In genomic region chr3:186619787-186620212, GRCh38 we compare ENCODE assay signal across 1 cellular context.
TF ChIP-seq lines count a peak whose summit lies in the region.

No MANE protein-coding gene starts in this region.

TF ChIP-seq in HepG2, 621 proteins besides CTCF, POLR2A, EP300 and RAD21 (continues in another document):
- TF ChIP-seq NAIF1 (CRISPR knock-in tag; IDR thresholded peaks at IDR 0.05; ENCODE audit: borderline replicate concordance): 0 out of 2 replicates have a peak, but pooled peaks have one; percentile 16
- TF ChIP-seq KMT2B (CRISPR knock-in tag; IDR thresholded peaks at IDR 0.05): peak; percentile 29; the same call in 1 of the 2 replicates
- TF ChIP-seq SP5 (CRISPR knock-in tag; IDR thresholded peaks at IDR 0.05; ENCODE audit: borderline replicate concordance, low read depth): peak; percentile 25
- peak; percentile 12; the same call in 1 of the 2 replicates for TF ChIP-seq ZSCAN21 (CRISPR knock-in tag; IDR thresholded peaks at IDR 0.05; ENCODE audit: borderline replicate concordance)
- 0 out of 2 replicates have a peak, but pooled peaks have one; percentile 4 for TF ChIP-seq SOX5 (CRISPR knock-in tag; IDR thresholded peaks at IDR 0.05; ENCODE audit: borderline replicate concordance)
- TF ChIP-seq ZNF83 (CRISPR knock-in tag; IDR thresholded peaks at IDR 0.05; ENCODE audit: borderline replicate concordance): no peak
- TF ChIP-seq ZNF160 (CRISPR knock-in tag; IDR thresholded peaks at IDR 0.05): peak; percentile 42; the same call in 1 of the 2 replicates
- 0 out of 2 replicates have a peak, but pooled peaks have one; percentile 16 for TF ChIP-seq ZNF792 (CRISPR knock-in tag; IDR thresholded peaks at IDR 0.05)
- TF ChIP-seq SSRP1 (CRISPR knock-in tag; IDR thresholded peaks at IDR 0.05): peak; percentile 87; the same call in 1 of the 2 replicates
- peak; percentile 35; the same call in 1 of the 2 replicates for TF ChIP-seq ZBTB20 (CRISPR knock-in tag; IDR thresholded peaks at IDR 0.05; ENCODE audit: borderline replicate concordance, low read depth)
- TF ChIP-seq MAF1 (CRISPR knock-in tag; IDR thresholded peaks at IDR 0.05; ENCODE audit: borderline replicate concordance): no peak
- TF ChIP-seq KLF6 (CRISPR knock-in tag; IDR thresholded peaks at IDR 0.05): no peak
- no peak for TF ChIP-seq PHF21A (CRISPR knock-in tag; IDR thresholded peaks at IDR 0.05)
- peak; percentile 65 for TF ChIP-seq RBFOX2 (IDR thresholded peaks at IDR 0.05; ENCODE audit: low read depth, low read length)
- peak; percentile 60 for TF ChIP-seq ZNF18 (CRISPR knock-in tag; IDR thresholded peaks at IDR 0.05; ENCODE audit: insufficient replicate concordance)
- TF ChIP-seq ZNF274 (CRISPR knock-in tag; IDR thresholded peaks at IDR 0.05): 0 out of 2 replicates have a peak, but pooled peaks have one; percentile 4
- 0 out of 2 replicates have a peak, but pooled peaks have one; percentile 36 for TF ChIP-seq ZNF615 (CRISPR knock-in tag; IDR thresholded peaks at IDR 0.05; ENCODE audit: borderline replicate concordance)
- 0 out of 2 replicates have a peak, but pooled peaks have one; percentile 49 for TF ChIP-seq ZNF329 (CRISPR knock-in tag; IDR thresholded peaks at IDR 0.05; ENCODE audit: low read depth)
- peak; percentile 26; the same call in 1 of the 2 replicates for TF ChIP-seq ZMYM4 (CRISPR knock-in tag; IDR thresholded peaks at IDR 0.05)
- TF ChIP-seq PAF1 (CRISPR knock-in tag; IDR thresholded peaks at IDR 0.05): peak; percentile 78
- TF ChIP-seq SIX4 (CRISPR knock-in tag; IDR thresholded peaks at IDR 0.05): no peak
- TF ChIP-seq ZNF350 (CRISPR knock-in tag; IDR thresholded peaks at IDR 0.05; ENCODE audit: borderline replicate concordance, low read depth): no peak
- no peak for TF ChIP-seq PAX8 (CRISPR knock-in tag; IDR thresholded peaks at IDR 0.05; ENCODE audit: borderline replicate concordance)
- 0 out of 2 replicates have a peak, but pooled peaks have one; percentile 30 for TF ChIP-seq TSC22D2 (CRISPR knock-in tag; IDR thresholded peaks at IDR 0.05; ENCODE audit: borderline replicate concordance)
- no peak for TF ChIP-seq USF2 (IDR thresholded peaks at IDR 0.05; ENCODE audit: low read depth, low read length)
- TF ChIP-seq USF2 (CRISPR knock-in tag; IDR thresholded peaks at IDR 0.05; ENCODE audit: borderline replicate concordance): no peak
- peak; percentile 12; the same call in 1 of the 2 replicates for TF ChIP-seq RERE (CRISPR knock-in tag; IDR thresholded peaks at IDR 0.05; ENCODE audit: low read depth)
- TF ChIP-seq SOX13 (IDR thresholded peaks at IDR 0.05): peak; percentile 36; the same call in 1 of the 2 replicates
- no peak for TF ChIP-seq SOX13 (CRISPR knock-in tag; conservative IDR thresholded peaks at IDR 0.05 in 1 of 2, IDR thresholded peaks at IDR 0.05 in 1 of 2)
- TF ChIP-seq POLR2AphosphoS5 (IDR thresholded peaks at IDR 0.05; ENCODE audit: low read depth, low read length): peak; percentile 83
- no peak for TF ChIP-seq ZNF761 (CRISPR knock-in tag; conservative IDR thresholded peaks at IDR 0.05)
- TF ChIP-seq U2AF2 (IDR thresholded peaks at IDR 0.05; ENCODE audit: low read depth, low read length): 0 out of 2 replicates have a peak, but pooled peaks have one; percentile 4
- TF ChIP-seq ZNF556 (CRISPR knock-in tag; IDR thresholded peaks at IDR 0.05; ENCODE audit: borderline replicate concordance): no peak
- 0 out of 2 replicates have a peak, but pooled peaks have one; percentile 2 for TF ChIP-seq SNAPC2 (CRISPR knock-in tag; IDR thresholded peaks at IDR 0.05)
- TF ChIP-seq SRY (CRISPR knock-in tag; IDR thresholded peaks at IDR 0.05): peak; percentile 74; the same call in 1 of the 2 replicates
- TF ChIP-seq ZNF788 (CRISPR knock-in tag; IDR thresholded peaks at IDR 0.05; ENCODE audit: borderline replicate concordance): peak; percentile 2; the same call in 1 of the 2 replicates
- 0 out of 2 replicates have a peak, but pooled peaks have one; percentile 9 for TF ChIP-seq ARHGAP35 (CRISPR knock-in tag; IDR thresholded peaks at IDR 0.05; ENCODE audit: borderline replicate concordance)
- peak; percentile 99 for TF ChIP-seq RBM22 (optimal IDR thresholded peaks at IDR 0.05; ENCODE audit: low read length)
- peak; percentile 81; the same call in 1 of the 2 replicates for TF ChIP-seq RNF219 (CRISPR knock-in tag; IDR thresholded peaks at IDR 0.05)
- 0 out of 2 replicates have a peak, but pooled peaks have one; percentile 12 for TF ChIP-seq HNF1B (CRISPR knock-in tag; IDR thresholded peaks at IDR 0.05)
- peak; percentile 24; the same call in 1 of the 2 replicates for TF ChIP-seq ZNF33B (CRISPR knock-in tag; IDR thresholded peaks at IDR 0.05)
- TF ChIP-seq XRCC5 (optimal IDR thresholded peaks at IDR 0.05; ENCODE audit: low read length): peak; percentile 27
- TF ChIP-seq MEF2D (CRISPR knock-in tag; IDR thresholded peaks at IDR 0.05): no peak
- peak; percentile 59; the same call in 1 of the 2 replicates for TF ChIP-seq ATF6 (CRISPR knock-in tag; conservative IDR thresholded peaks at IDR 0.05)
- TF ChIP-seq ZNF234 (CRISPR knock-in tag; conservative IDR thresholded peaks at IDR 0.05): 0 out of 2 replicates have a peak, but pooled peaks have one; percentile 5
- 0 out of 2 replicates have a peak, but pooled peaks have one; percentile 15 for TF ChIP-seq ZNF136 (CRISPR knock-in tag; IDR thresholded peaks at IDR 0.05; ENCODE audit: low read depth)
- peak; percentile 55; the same call in 1 of the 2 replicates for TF ChIP-seq ZFP37 (CRISPR knock-in tag; IDR thresholded peaks at IDR 0.05; ENCODE audit: borderline replicate concordance)
- TF ChIP-seq KMT2A (CRISPR knock-in tag; IDR thresholded peaks at IDR 0.05): no peak
- no peak for TF ChIP-seq ARID3A (IDR thresholded peaks at IDR 0.05; ENCODE audit: low read depth, low read length)
- peak; percentile 72; the same call in 1 of the 2 replicates for TF ChIP-seq ZBTB38 (CRISPR knock-in tag; IDR thresholded peaks at IDR 0.05)
- peak; percentile 39; the same call in 1 of the 2 replicates for TF ChIP-seq NFYC (CRISPR knock-in tag; IDR thresholded peaks at IDR 0.05)
